15 cellular contexts compared by ENCODE assay signal in genomic region chr1:89199515-89199914, GRCh38. TPM values are rescaled to one million over a fixed set of nuclear protein-coding genes. Genes with fewer than 3 reads are reported as not detected.
DNase-seq lines count a peak whose midpoint lies in the region; ATAC-seq and TF ChIP-seq lines count a peak whose summit lies in the region.
"Had no signal": no experiment of that assay in that cellular context is flagged by ENCODE, and none has a peak within 500 bp of the region (broad histone marks: within the 10 kb centered on the region; RNA-seq: fewer than 3 reads in every experiment).

No MANE protein-coding gene starts in this region.

- ATAC-seq in DND-41 (ENCODE audit: insufficient read depth, low read depth) (no peak), HG03095 (IDR thresholded peaks at IDR 0.05; ENCODE audit: unreplicated experiment) (no peak), HG03521 (IDR thresholded peaks at IDR 0.05; ENCODE audit: unreplicated experiment) (no peak)

- intact Hi-C loops in esophagus muscularis mucosa (cut with DNase I): no loop called here

- H3K27me3 ChIP-seq in DND-41 (ENCODE audit: insufficient read depth, low read length, poor library complexity): no peaks in the 10 kb centered on the region
- H3K27me3 ChIP-seq in OCI-LY3 (ENCODE audit: low read depth, low read length): no peaks in the 10 kb centered on the region
- no peaks in the 10 kb centered on the region for H3K27me3 ChIP-seq in esophagus muscularis mucosa
- H3K27me3 ChIP-seq: brain microvascular endothelial cell had no signal

- H3K4me2 ChIP-seq in DND-41 (ENCODE audit: insufficient read depth, low read length) (peak overlapping the region; percentile 73), OCI-LY3 (ENCODE audit: low read length) (peak overlapping the region; percentile 77)

- no peaks in the 10 kb centered on the region for H4K20me1 ChIP-seq in DND-41 (ENCODE audit: insufficient read depth, low read length)
- H4K20me1 ChIP-seq in OCI-LY3 (ENCODE audit: insufficient read depth, low read length): no peaks in the 10 kb centered on the region

- H3K27ac ChIP-seq in DND-41 (ENCODE audit: low read length) (peak overlapping the region; percentile 98), OCI-LY3 (ENCODE audit: low read length) (peak overlapping the region; percentile 89), esophagus muscularis mucosa (replicated peaks in 1 of 4) (peak overlapping the region; percentile 61 to 71 (median 66)), skin epidermis (peak overlapping the region in 17 of 21 experiments; percentile 22 to 96 (median 79))
- H3K27ac ChIP-seq: brain microvascular endothelial cell had no signal

- H3K79me2 ChIP-seq in DND-41 (ENCODE audit: insufficient read depth, low read length) (peaks cover 58% of the 10 kb centered on the region), OCI-LY3 (ENCODE audit: low read length) (no peaks in the 10 kb centered on the region)

- peaks cover 6% of the 10 kb centered on the region for H3K9me3 Mint-ChIP-seq in mesothelial cell of epicardium
- H3K9me3 Mint-ChIP-seq: neural crest cell had no signal

- peaks cover 27% of the 10 kb centered on the region for H3K36me3 ChIP-seq in DND-41 (ENCODE audit: insufficient read depth, low read length)
- peaks cover 2% of the 10 kb centered on the region for H3K36me3 ChIP-seq in OCI-LY3 (replicated peaks; ENCODE audit: low read depth, low read length)
- no peaks in the 10 kb centered on the region for H3K36me3 ChIP-seq in esophagus muscularis mucosa
- H3K36me3 ChIP-seq: brain microvascular endothelial cell had no signal

- H3K27ac Mint-ChIP-seq in mesothelial cell of epicardium: no peak overlapping the region

- DNase-seq in DND-41: no peak
- DNase-seq in esophagus muscularis mucosa (ENCODE audit: extremely low spot score): no peak
- DNase-seq in NCI-H1436 (lab: John Stamatoyannopoulos, UW): no peak
- no peak for DNase-seq in mesothelial cell of epicardium (ENCODE audit: low spot score in 2 of 2, unreplicated experiment in 2 of 2)
- DNase-seq: activated CD8-positive, alpha-beta memory T cell treated with anti-CD3 and anti-CD28 coated beads for 24 hours; brain microvascular endothelial cell; GOT3; Kasumi-1; stimulated activated CD4-positive, alpha-beta T cell treated with anti-CD3 and anti-CD28 coated beads, Interleukin-2, amount 100 ng/mL, for 48 hours had no signal

- H3K4me1 Mint-ChIP-seq in mesothelial cell of epicardium: peaks cover 31% of the 10 kb centered on the region
- H3K4me1 Mint-ChIP-seq: neural crest cell had no signal

- no peaks in the 10 kb centered on the region for H3K36me3 Mint-ChIP-seq in mesothelial cell of epicardium

- TF ChIP-seq EP300 in esophagus muscularis mucosa (IDR thresholded peaks at IDR 0.05): no peak

- H3K9me3 ChIP-seq in DND-41 (ENCODE audit: insufficient read depth, low read length, severe bottlenecking) (peaks cover 3% of the 10 kb centered on the region), OCI-LY3 (ENCODE audit: insufficient read depth, low read length) (no peaks in the 10 kb centered on the region), esophagus muscularis mucosa (no peaks in the 10 kb centered on the region)

- H3K4me3 Mint-ChIP-seq in mesothelial cell of epicardium: no peak overlapping the region
- H3K4me3 Mint-ChIP-seq: neural crest cell had no signal

- no peaks in the 10 kb centered on the region for H3K27me3 Mint-ChIP-seq in mesothelial cell of epicardium (ENCODE audit: low read depth)

- no peak for TF ChIP-seq CTCF in DND-41 (IDR thresholded peaks at IDR 0.05; ENCODE audit: borderline replicate concordance, extremely low read depth, low read length, poor library complexity, severe bottlenecking)
- no peak for TF ChIP-seq CTCF in OCI-LY3 (IDR thresholded peaks at IDR 0.05; ENCODE audit: low read depth, low read length)
- TF ChIP-seq CTCF in esophagus muscularis mucosa (IDR thresholded peaks at IDR 0.05): no peak
- TF ChIP-seq CTCF in mesothelial cell of epicardium (IDR thresholded peaks at IDR 0.05; ENCODE audit: unreplicated experiment): no peak

- peaks cover 66% of the 10 kb centered on the region for H3K4me1 ChIP-seq in DND-41 (ENCODE audit: insufficient read depth, low read length)
- peaks cover 61% of the 10 kb centered on the region for H3K4me1 ChIP-seq in OCI-LY3 (ENCODE audit: low read length)
- peaks cover 0 to 21% (median 9%) of the 10 kb centered on the region in 4 donors for H3K4me1 ChIP-seq in esophagus muscularis mucosa

- H3K9ac ChIP-seq in DND-41 (ENCODE audit: low read depth, low read length): peak overlapping the region; percentile 81
- H3K9ac ChIP-seq in OCI-LY3 (ENCODE audit: low read length): peak overlapping the region; percentile 63

- peak overlapping the region; percentile 78 for H2AFZ ChIP-seq in DND-41 (ENCODE audit: low read depth, low read length)
- H2AFZ ChIP-seq in OCI-LY3 (ENCODE audit: low read depth, low read length): 0 out of 2 replicates have a peak overlapping the region, but pooled peaks have one; percentile 1

- H3K4me3 ChIP-seq in DND-41 (ENCODE audit: low read depth in 1 of 2, low read length in 2 of 2) (peak overlapping the region; percentile 64 to 77), OCI-LY3 (ENCODE audit: low read length) (peak overlapping the region; percentile 49), esophagus muscularis mucosa (peak overlapping the region; percentile 49 to 59 (median 54)), skin epidermis (peak overlapping the region in 4 of 7 experiments; percentile 30 to 58 (median 52))

- WGBS in esophagus muscularis mucosa: 64% methylated on average over 1 of the region's 1 CpG

- TF ChIP-seq POLR2A in esophagus muscularis mucosa (IDR thresholded peaks at IDR 0.05; ENCODE audit: low read depth): no peak

RNA-seq across cellular contexts. Expression of gene GBP4, which starts 0.8 kb away (rescaled TPM):
- 1 to 10 TPM; 4.1 to 9.6 (median 5.0) TPM for total RNA-seq in esophagus muscularis mucosa
- 4.8 to 6.7 TPM (median 5.5 TPM) in 3 replicates for total RNA-seq in mesothelial cell of epicardium
- total RNA-seq: NCI-H460, neural crest cell had no signal

RNA-seq across cellular contexts. Expression of gene GBP7, which starts 23.7 kb away (rescaled TPM):
- total RNA-seq in esophagus muscularis mucosa (not detected), mesothelial cell of epicardium (not detected in 3 replicates)
- total RNA-seq: NCI-H460, neural crest cell had no signal
